Comparison of ENCODE assay signal across 23 cellular contexts in the genomic region with DNA sequence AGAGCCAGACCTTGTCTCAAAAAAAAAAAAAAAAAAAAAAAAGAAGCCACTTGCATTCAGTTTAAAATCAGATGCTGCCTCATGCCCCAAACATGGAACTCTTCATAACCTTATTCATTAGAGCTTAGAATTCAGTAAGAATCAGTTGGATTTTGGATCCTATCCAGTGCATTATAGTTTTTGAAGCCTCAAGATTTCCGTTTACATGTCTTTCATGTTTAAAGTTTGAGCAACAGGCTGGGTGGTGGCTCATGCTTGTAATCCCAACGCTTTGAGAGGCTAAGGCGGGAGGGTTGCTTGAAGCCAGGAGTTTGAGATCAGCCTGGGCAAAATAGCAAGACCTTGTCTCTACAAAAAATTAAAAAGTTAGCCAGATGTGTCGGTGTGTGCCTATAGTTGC.
DNase-seq lines count a peak whose midpoint lies in the region; TF ChIP-seq lines count a peak whose summit lies in the region.
"Had no signal": no experiment of that assay in that cellular context is flagged by ENCODE, and none has a peak within 500 bp of the region (broad histone marks: within the 10 kb centered on the region; RNA-seq: fewer than 3 reads in every experiment).

No MANE protein-coding gene starts in this region.

- DNase-seq in EH (ENCODE audit: low read depth) (peak; percentile 19), SK-N-MC (ENCODE audit: low read depth, low spot score) (no peak), fibroblast of mammary gland (ENCODE audit: low read depth) (peak; percentile 33), stromal cell of bone marrow (ENCODE audit: low read depth) (peak; percentile 20), GF-D8 (lab: John Stamatoyannopoulos, UW) (no peak), GM13976 (ENCODE audit: low spot score) (no peak), NCI-H1092 (lab: John Stamatoyannopoulos, UW) (no peak)
- DNase-seq: CD4-positive, alpha-beta T cell; COR-L47; DMS 273 treated with DMSO at 0.1 percent for 48 hours; DND-41; GOT3; MM.1S; NCI-H1105; NCI-H2081; NCI-H2171; NCI-H524 treated with DMSO at 0.1 percent for 48 hours; NCI-H82; Peyer's patch; T-cell had no signal

- H3K9ac ChIP-seq in SK-N-MC (ENCODE audit: insufficient read length), result no peak overlapping the region
- H3K9ac ChIP-seq: BLaER1 had no signal

- peaks cover 6% of the 10 kb centered on the region; the same call in 1 of the 2 replicates for H3K36me3 ChIP-seq in SK-N-MC (ENCODE audit: insufficient read depth, low read length)

- H3K4me3 ChIP-seq in SK-N-MC (no peak overlapping the region), fibroblast of mammary gland (ENCODE audit: control insufficient read depth, low read depth, low read length) (no peak overlapping the region)
- H3K4me3 ChIP-seq: A549, BLaER1, K562, Peyer's patch had no signal

- H3K9me3 ChIP-seq in SK-N-MC (ENCODE audit: low read depth, low read length), result no peaks in the 10 kb centered on the region
- H3K9me3 ChIP-seq: A549, BLaER1, Peyer's patch had no signal

- no peak for TF ChIP-seq CTCF in fibroblast of mammary gland (conservative IDR thresholded peaks at IDR 0.05; ENCODE audit: control insufficient read depth, insufficient read depth, low read depth, low read length)
- no peak for TF ChIP-seq CTCF in GM13976 (IDR thresholded peaks at IDR 0.05; ENCODE audit: borderline replicate concordance, control extremely low read depth, extremely low read depth, insufficient read depth, missing control alignments)

- in situ Hi-C loops in GM13976 (cut with MboI; ENCODE audit: low sequenced_read_pairs, unreplicated experiment), result no loop called here

- peak overlapping the region; percentile 88 for H3K27ac ChIP-seq in SK-N-MC
- H3K27ac ChIP-seq: A549, BLaER1, Peyer's patch had no signal

Comparison
In these comparisons a context has a peak if more than half of its experiments do, and no peak if none do; other contexts are left out.
1. DNase-seq: peak in EH (single experiment), fibroblast of mammary gland (single experiment) and stromal cell of bone marrow (single experiment); none in SK-N-MC (single experiment), GF-D8 (single experiment), GM13976 (single experiment) and NCI-H1092 (single experiment).